8 cellular contexts compared by ENCODE assay signal in genomic region chr6:29589423-29590048, GRCh38. TPM values are rescaled to one million over a fixed set of nuclear protein-coding genes. Genes with fewer than 3 reads are reported as not detected.
DNase-seq lines count a peak whose midpoint lies in the region; ATAC-seq and TF ChIP-seq lines count a peak whose summit lies in the region.

No MANE protein-coding gene starts in this region.

- H4K20me1 ChIP-seq in OCI-LY1 (ENCODE audit: insufficient read depth, low read length): no peaks in the 10 kb centered on the region

- ATAC-seq in omental fat pad (ENCODE audit: low FRiP score): no peak

- TF ChIP-seq POLR2A in vagina (IDR thresholded peaks at IDR 0.05): no peak

- H3K27me3 ChIP-seq in HAP-1 (ENCODE audit: low read depth): 0 out of 2 replicates have a peak, but pooled peaks cover 2% of the 10 kb centered on the region
- no peaks in the 10 kb centered on the region for H3K27me3 ChIP-seq in OCI-LY1 (ENCODE audit: insufficient read depth, low read length)
- H3K27me3 ChIP-seq in vagina: no peaks in the 10 kb centered on the region

- H3F3A ChIP-seq in OCI-LY1 (ENCODE audit: insufficient read depth, low read length): no peaks in the 10 kb centered on the region

- H3K36me3 ChIP-seq in HAP-1 (replicated peaks) (no peaks in the 10 kb centered on the region), OCI-LY1 (ENCODE audit: insufficient read depth, low read length) (no peaks in the 10 kb centered on the region), vagina (no peaks in the 10 kb centered on the region)

- H3K4me1 ChIP-seq in HAP-1: 0 out of 2 replicates have a peak, but pooled peaks cover 4% of the 10 kb centered on the region
- H3K4me1 ChIP-seq in OCI-LY1 (ENCODE audit: insufficient read depth, low read length, severe bottlenecking): peaks cover 4% of the 10 kb centered on the region
- no peaks in the 10 kb centered on the region for H3K4me1 ChIP-seq in vagina

- intact Hi-C loops in vagina (cut with DNase I): no loop called here

- no peak overlapping the region for H3K9ac ChIP-seq in OCI-LY1 (ENCODE audit: low read length)

- DNase-seq in CMK (ENCODE audit: low read depth) (peak; percentile 49), HAP-1 (ENCODE audit: low spot score in 2 of 2) (peak; percentile 21 to 65), fibroblast of peridontal ligament (ENCODE audit: extremely low read depth) (peak; percentile 65), omental fat pad (ENCODE audit: low spot score) (no peak), vagina (ENCODE audit: extremely low spot score in 2 of 2) (no peak), NCI-H1048 (lab: John Stamatoyannopoulos, UW) (no peak)
- peak; percentile 32 for DNase-seq in activated T-cell treated with anti-CD3 and anti-CD28 coated beads, Interleukin-2, amount 50 U/mL, for 1 hour

- H3K27ac ChIP-seq in OCI-LY1 (ENCODE audit: low read depth, low read length, poor library complexity, severe bottlenecking) (no peak overlapping the region), vagina (no peak overlapping the region)

- TF ChIP-seq CTCF in OCI-LY1 (IDR thresholded peaks at IDR 0.05; ENCODE audit: low read length) (peak; percentile 95), omental fat pad (IDR thresholded peaks at IDR 0.05) (peak in 2 of 3 donors; percentile 79 to 85), vagina (IDR thresholded peaks at IDR 0.05) (peak; percentile 74 to 87 (median 80))

- no peaks in the 10 kb centered on the region for H3K9me3 ChIP-seq in HAP-1
- H3K9me3 ChIP-seq in OCI-LY1 (ENCODE audit: low read length): no peaks in the 10 kb centered on the region
- no peaks in the 10 kb centered on the region for H3K9me3 ChIP-seq in vagina

- in situ Hi-C loops in HAP-1 (cut with MboI; ENCODE audit: low sequenced_read_pairs): no loop called here

- H3K9me2 ChIP-seq in OCI-LY1 (ENCODE audit: low read depth, low read length): no peaks in the 10 kb centered on the region

- H2AFZ ChIP-seq in OCI-LY1 (ENCODE audit: low read length): no peak overlapping the region

- H3K79me2 ChIP-seq in OCI-LY1 (ENCODE audit: insufficient read depth, low read length): no peaks in the 10 kb centered on the region

- H3K4me3 ChIP-seq in HAP-1 (no peak overlapping the region), OCI-LY1 (ENCODE audit: low read depth, low read length, poor library complexity, severe bottlenecking) (no peak overlapping the region), vagina (no peak overlapping the region)

- H3K4me2 ChIP-seq in OCI-LY1 (ENCODE audit: low read length): no peak overlapping the region

RNA-seq across cellular contexts. Expression of gene OR2H2, which starts 4.6 kb away (rescaled TPM):
- total RNA-seq in omental fat pad (not detected), vagina (not detected)

RNA-seq across cellular contexts. Expression of gene UBD, which starts 30.0 kb away (rescaled TPM):
- 1 to 10 TPM in 2 of 4 donors, not detected in 2; 1.1 to 4.9 TPM for total RNA-seq in omental fat pad
- not detected for total RNA-seq in vagina

RNA-seq across cellular contexts. Expression of gene GABBR1, which starts 43.4 kb away (rescaled TPM):
- total RNA-seq in omental fat pad (10 to 100 TPM; 18.5 to 41.8 (median 21.9) TPM), vagina (58.4 TPM)

Comparison
In these comparisons a context has a peak if more than half of its experiments do, and no peak if none do; other contexts are left out.
1. DNase-seq: peak in CMK (single experiment), HAP-1 (2 of 2), activated T-cell treated with anti-CD3 and anti-CD28 coated beads, Interleukin-2, amount 50 U/mL, for 1 hour (single experiment) and fibroblast of peridontal ligament (single experiment); none in omental fat pad (single experiment), vagina (0 of 2) and NCI-H1048 (single experiment).
2. Peak in every context shown above with its lines, with median percentiles within 50 percentile points of each other: CTCF ChIP-seq.